Comparison of ENCODE assay signal across 1 cellular context in the genomic region with DNA sequence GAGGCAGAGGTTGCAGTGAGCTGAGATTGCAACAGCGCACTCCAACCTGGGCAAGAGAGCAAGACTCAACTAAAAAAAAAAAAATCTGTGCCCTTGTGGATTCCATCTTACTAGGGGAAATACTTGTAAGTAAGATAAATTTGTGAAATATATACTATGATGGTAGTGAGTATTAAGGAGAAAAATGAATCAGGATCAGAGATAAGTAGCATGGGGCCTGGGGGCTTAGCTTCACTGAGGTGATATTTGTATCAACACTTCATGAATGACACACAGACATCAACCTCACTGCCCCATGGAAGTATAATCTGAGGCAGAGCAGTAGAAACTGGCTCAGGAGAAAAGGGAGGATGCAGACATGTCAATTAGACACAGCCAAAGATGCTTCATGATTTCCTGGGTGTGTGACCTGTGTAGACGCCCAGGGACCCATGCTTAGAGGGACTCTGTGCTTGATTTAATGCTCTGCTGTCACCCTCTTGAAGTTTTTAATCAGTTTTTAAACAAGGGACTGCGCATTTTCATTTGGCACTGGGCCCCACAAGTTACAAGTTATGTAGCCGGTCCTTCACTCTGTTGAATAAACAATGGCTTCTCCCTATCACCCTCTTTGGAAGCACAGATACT.
TF ChIP-seq lines count a peak whose summit lies in the region.

No MANE protein-coding gene starts in this region.

TF ChIP-seq in SK-N-SH, 30 proteins besides CTCF, POLR2A, EP300 and RAD21 (continued from another document):
- TF ChIP-seq, protein P1, sequence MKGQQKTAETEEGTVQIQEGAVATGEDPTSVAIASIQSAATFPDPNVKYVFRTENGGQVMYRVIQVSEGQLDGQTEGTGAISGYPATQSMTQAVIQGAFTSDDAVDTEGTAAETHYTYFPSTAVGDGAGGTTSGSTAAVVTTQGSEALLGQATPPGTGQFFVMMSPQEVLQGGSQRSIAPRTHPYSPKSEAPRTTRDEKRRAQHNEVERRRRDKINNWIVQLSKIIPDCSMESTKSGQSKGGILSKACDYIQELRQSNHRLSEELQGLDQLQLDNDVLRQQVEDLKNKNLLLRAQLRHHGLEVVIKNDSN (IDR thresholded peaks at IDR 0.05; ENCODE audit: borderline replicate concordance, low read depth) = no peak
- TF ChIP-seq, protein P2, sequence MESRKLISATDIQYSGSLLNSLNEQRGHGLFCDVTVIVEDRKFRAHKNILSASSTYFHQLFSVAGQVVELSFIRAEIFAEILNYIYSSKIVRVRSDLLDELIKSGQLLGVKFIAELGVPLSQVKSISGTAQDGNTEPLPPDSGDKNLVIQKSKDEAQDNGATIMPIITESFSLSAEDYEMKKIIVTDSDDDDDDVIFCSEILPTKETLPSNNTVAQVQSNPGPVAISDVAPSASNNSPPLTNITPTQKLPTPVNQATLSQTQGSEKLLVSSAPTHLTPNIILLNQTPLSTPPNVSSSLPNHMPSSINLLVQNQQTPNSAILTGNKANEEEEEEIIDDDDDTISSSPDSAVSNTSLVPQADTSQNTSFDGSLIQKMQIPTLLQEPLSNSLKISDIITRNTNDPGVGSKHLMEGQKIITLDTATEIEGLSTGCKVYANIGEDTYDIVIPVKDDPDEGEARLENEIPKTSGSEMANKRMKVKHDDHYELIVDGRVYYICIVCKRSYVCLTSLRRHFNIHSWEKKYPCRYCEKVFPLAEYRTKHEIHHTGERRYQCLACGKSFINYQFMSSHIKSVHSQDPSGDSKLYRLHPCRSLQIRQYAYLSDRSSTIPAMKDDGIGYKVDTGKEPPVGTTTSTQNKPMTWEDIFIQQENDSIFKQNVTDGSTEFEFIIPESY (IDR thresholded peaks at IDR 0.05; ENCODE audit: borderline replicate concordance, low read depth) = no peak
- no peak for TF ChIP-seq JUND (IDR thresholded peaks at IDR 0.05)
- TF ChIP-seq GABPA (IDR thresholded peaks at IDR 0.05; ENCODE audit: low read depth) = no peak
- TF ChIP-seq TCF12 (IDR thresholded peaks at IDR 0.05) = no peak
- TF ChIP-seq TAF1 (IDR thresholded peaks at IDR 0.05; ENCODE audit: borderline replicate concordance, low read depth, low read length) = no peak
- TF ChIP-seq GATA2 (CRISPR knock-in tag; IDR thresholded peaks at IDR 0.05) = no peak
